3 cellular contexts compared by ENCODE assay signal in genomic region chr10:97843972-97844371, GRCh38. TPM values are rescaled to one million over a fixed set of nuclear protein-coding genes. Genes with fewer than 3 reads are reported as not detected.
"Had no signal": no experiment of that assay in that cellular context is flagged by ENCODE, and none has a peak within 500 bp of the region (broad histone marks: within the 10 kb centered on the region; RNA-seq: fewer than 3 reads in every experiment).

No MANE protein-coding gene starts in this region.

RNA-seq across cellular contexts. Expression of gene GOLGA7B, which starts 5.7 kb away (rescaled TPM):
- total RNA-seq: HepG2, IMR-90 had no signal
- polyA plus RNA-seq: HepG2, IgD-negative memory B cell, IMR-90 had no signal
